10 cellular contexts compared by ENCODE assay signal in the genomic region with DNA sequence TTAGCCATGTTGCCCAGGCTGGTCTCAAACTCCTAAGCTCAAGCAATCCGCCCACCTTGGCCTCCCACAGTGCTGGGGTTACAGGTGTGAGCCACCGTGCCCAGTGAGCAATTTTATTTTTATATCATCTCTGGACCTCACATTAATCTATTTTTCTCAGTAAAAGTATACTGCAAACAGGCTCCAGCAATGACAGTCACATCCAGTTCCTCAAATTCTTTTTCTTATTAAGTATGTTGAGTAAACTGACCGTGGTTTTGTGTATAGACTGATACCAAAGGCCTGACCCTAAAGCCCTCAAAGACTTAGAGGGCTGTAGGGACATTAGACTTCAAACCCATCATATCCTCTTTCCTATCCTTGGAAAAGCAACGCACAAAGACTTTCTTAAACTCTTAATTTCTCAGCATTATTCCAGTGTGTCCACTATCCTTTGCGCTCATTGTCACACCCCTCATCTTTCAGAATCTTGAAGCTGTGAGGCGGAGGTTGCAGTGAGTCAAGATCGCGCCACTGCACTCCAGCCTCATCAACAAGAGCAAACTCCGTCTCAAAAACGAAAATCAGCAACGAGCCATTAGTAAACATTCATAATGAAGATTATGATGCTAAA. TPM values are rescaled to one million over a fixed set of nuclear protein-coding genes. Genes with fewer than 3 reads are reported as not detected.
DNase-seq lines count a peak whose midpoint lies in the region; ATAC-seq and TF ChIP-seq lines count a peak whose summit lies in the region.
"Had no signal": no experiment of that assay in that cellular context is flagged by ENCODE, and none has a peak within 500 bp of the region (broad histone marks: within the 10 kb centered on the region; RNA-seq: fewer than 3 reads in every experiment).

No MANE protein-coding gene starts in this region.

- H3K4me3 ChIP-seq in breast epithelium (peak overlapping the region in 1 of 3 donors; percentile 73), Loucy (ENCODE audit: low read length, poor library complexity, severe bottlenecking) (peak overlapping the region; percentile 80)

- H3K4me3 Mint-ChIP-seq in MCF 10A (ENCODE audit: unreplicated experiment) = peak overlapping the region; percentile 84
- peak overlapping the region; percentile 85 for H3K4me3 Mint-ChIP-seq in effector memory CD8-positive, alpha-beta T cell

- no peaks in the 10 kb centered on the region for H3K9me3 Mint-ChIP-seq in MCF 10A (ENCODE audit: unreplicated experiment)
- no peaks in the 10 kb centered on the region for H3K9me3 Mint-ChIP-seq in effector memory CD8-positive, alpha-beta T cell

- H2AFZ ChIP-seq in Loucy (ENCODE audit: low read length) = no peak overlapping the region

- TF ChIP-seq POLR2A in breast epithelium (IDR thresholded peaks at IDR 0.05) = no peak

- TF ChIP-seq CTCF in MCF 10A (IDR thresholded peaks at IDR 0.05; ENCODE audit: unreplicated experiment) = no peak
- no peak for TF ChIP-seq CTCF in breast epithelium (IDR thresholded peaks at IDR 0.05)
- no peak for TF ChIP-seq CTCF in Loucy (conservative IDR thresholded peaks at IDR 0.05; ENCODE audit: low read length)

- peak overlapping the region; percentile 94 for H3K9ac ChIP-seq in Loucy (ENCODE audit: low read depth, low read length, poor library complexity, severe bottlenecking)

- peaks cover 22% of the 10 kb centered on the region for H3K36me3 Mint-ChIP-seq in MCF 10A (ENCODE audit: insufficient read depth, unreplicated experiment)
- peaks cover 39% of the 10 kb centered on the region for H3K36me3 Mint-ChIP-seq in effector memory CD8-positive, alpha-beta T cell (ENCODE audit: insufficient read depth)

- H3K27ac ChIP-seq in breast epithelium = no peak overlapping the region
- H3K27ac ChIP-seq: stomach had no signal

- CTCF ChIA-PET in MCF 10A (lab: Yijun Ruan, JAX) = interaction anchor here (0.7 to 2.1 kb wide), 3 partner anchors 12 to 133 kb away, joined by 3 to 11 read pairs (median 3); no protein-coding TSS in a partner anchor

- no TSS peak for BruUV-seq in MCF 10A (replicated peaks; lab: Mats Ljungman, UMichigan)

- no peak for DNase-seq in MCF 10A (ENCODE audit: unreplicated experiment)
- DNase-seq in breast epithelium (ENCODE audit: low spot score in 2 of 2) = no peak
- DNase-seq in effector memory CD8-positive, alpha-beta T cell = no peak
- no peak for DNase-seq in EL
- no peak for DNase-seq in effector CD4-positive, alpha-beta T cell
- no peak for DNase-seq in dermis blood vessel endothelial cell
- no peak for DNase-seq in foreskin melanocyte
- DNase-seq: NCI-H146, stomach had no signal

- H3K4me1 ChIP-seq in breast epithelium = peaks cover 0 to 4% of the 10 kb centered on the region in 2 donors
- peaks cover 51% of the 10 kb centered on the region for H3K4me1 ChIP-seq in Loucy (ENCODE audit: insufficient read depth, low read length, poor library complexity, severe bottlenecking)

- intact Hi-C loops in MCF 10A (cut with micrococcal nuclease) = loop anchor here (5.0 kb wide), 1 partner anchor 134 kb away; no protein-coding TSS in a partner anchor
- intact Hi-C loops in breast epithelium (cut with DNase I; ENCODE audit: low total_unique reads) = no loop called here

- H3K27me3 ChIP-seq in breast epithelium (no peaks in the 10 kb centered on the region), Loucy (ENCODE audit: insufficient read depth, low read length, poor library complexity, severe bottlenecking) (no peaks in the 10 kb centered on the region)
- H3K27me3 ChIP-seq: stomach had no signal

- no peaks in the 10 kb centered on the region for H3K9me3 ChIP-seq in breast epithelium
- no peaks in the 10 kb centered on the region for H3K9me3 ChIP-seq in Loucy (ENCODE audit: insufficient read depth, low read depth, low read length)
- H3K9me3 ChIP-seq: stomach had no signal

- H3K36me3 ChIP-seq in breast epithelium = no peaks in the 10 kb centered on the region
- H3K36me3 ChIP-seq in Loucy (ENCODE audit: insufficient read depth, low read length) = peaks cover 19% of the 10 kb centered on the region; the same call in 1 of the 2 replicates

- H3K4me2 ChIP-seq in Loucy (ENCODE audit: low read depth, low read length, poor library complexity, severe bottlenecking) = peak overlapping the region; percentile 96

- ATAC-seq in effector memory CD8-positive, alpha-beta T cell (replicated peaks) = no peak

- peaks cover 15% of the 10 kb centered on the region for H3K4me1 Mint-ChIP-seq in MCF 10A (ENCODE audit: insufficient read depth, unreplicated experiment)
- H3K4me1 Mint-ChIP-seq in effector memory CD8-positive, alpha-beta T cell (ENCODE audit: low read depth in 2 of 2) = peaks cover 13 to 40% of the 10 kb centered on the region in 2 donors

- H3K9me2 ChIP-seq in Loucy (replicated peaks; ENCODE audit: low read depth, low read length) = no peaks in the 10 kb centered on the region

- H3K27me3 Mint-ChIP-seq in MCF 10A (ENCODE audit: insufficient read depth, unreplicated experiment) = no peaks in the 10 kb centered on the region
- H3K27me3 Mint-ChIP-seq in effector memory CD8-positive, alpha-beta T cell = no peaks in the 10 kb centered on the region

- H3F3A ChIP-seq in Loucy (ENCODE audit: low read depth) = no peaks in the 10 kb centered on the region

- no peak overlapping the region for H3K27ac Mint-ChIP-seq in MCF 10A (ENCODE audit: low read depth, unreplicated experiment)
- H3K27ac Mint-ChIP-seq in effector memory CD8-positive, alpha-beta T cell = no peak overlapping the region

- POLR2A ChIA-PET in MCF 10A (lab: Yijun Ruan, JAX) = interaction anchor here (0.8 to 1.1 kb wide), 4 partner anchors 10 to 134 kb away, joined by 3 to 4 read pairs (median 4); no protein-coding TSS in a partner anchor

- peaks cover 45% of the 10 kb centered on the region for H4K20me1 ChIP-seq in Loucy (ENCODE audit: insufficient read depth, low read length, poor library complexity, severe bottlenecking)

- H3K79me2 ChIP-seq in Loucy (ENCODE audit: insufficient read depth, low read length) = peaks cover 78% of the 10 kb centered on the region

RNA-seq across cellular contexts. Expression of a gene that starts 2.0 kb away (rescaled TPM):
- total RNA-seq in MCF 10A (2022) = 36.6 and 45.4 TPM in 2 replicates
- 10 to 100 TPM; 29.8 to 53.3 (median 41.0) TPM for total RNA-seq in breast epithelium
- 39.9 and 45.9 TPM in 2 replicates for total RNA-seq in dermis blood vessel endothelial cell

RNA-seq across cellular contexts. Expression of a gene that starts 8.6 kb away (rescaled TPM):
- total RNA-seq in MCF 10A (2022) (21.7 and 22.4 TPM in 2 replicates), breast epithelium (1 to 10 TPM; 7.5 to 9.1 (median 8.5) TPM), dermis blood vessel endothelial cell (11.0 and 11.1 TPM in 2 replicates)
